1 cellular context compared by ENCODE assay signal in genomic region chrX:47648376-47648775, GRCh38.
TF ChIP-seq lines count a peak whose summit lies in the region.

No MANE protein-coding gene starts in this region.

TF ChIP-seq in K562, 482 proteins besides CTCF, POLR2A, EP300 and RAD21:
- TF ChIP-seq NFIC (IDR thresholded peaks at IDR 0.05) (no peak), NR2C1 (IDR thresholded peaks at IDR 0.05) (no peak), NR2C1 (tag; IDR thresholded peaks at IDR 0.05) (no peak), TEAD1 (CRISPR knock-in tag; IDR thresholded peaks at IDR 0.05) (no peak), E2F3 (CRISPR knock-in tag; IDR thresholded peaks at IDR 0.05) (no peak), ZNF79 (CRISPR knock-in tag; IDR thresholded peaks at IDR 0.05; ENCODE audit: low read depth) (no peak), ADNP (tag; IDR thresholded peaks at IDR 0.05) (no peak), PHF20 (IDR thresholded peaks at IDR 0.05; ENCODE audit: partially characterized antibody) (no peak), POLR3G (IDR thresholded peaks at IDR 0.05; ENCODE audit: extremely low read depth, insufficient read length, insufficient replicate concordance) (no peak)
- TF ChIP-seq, protein P1, sequence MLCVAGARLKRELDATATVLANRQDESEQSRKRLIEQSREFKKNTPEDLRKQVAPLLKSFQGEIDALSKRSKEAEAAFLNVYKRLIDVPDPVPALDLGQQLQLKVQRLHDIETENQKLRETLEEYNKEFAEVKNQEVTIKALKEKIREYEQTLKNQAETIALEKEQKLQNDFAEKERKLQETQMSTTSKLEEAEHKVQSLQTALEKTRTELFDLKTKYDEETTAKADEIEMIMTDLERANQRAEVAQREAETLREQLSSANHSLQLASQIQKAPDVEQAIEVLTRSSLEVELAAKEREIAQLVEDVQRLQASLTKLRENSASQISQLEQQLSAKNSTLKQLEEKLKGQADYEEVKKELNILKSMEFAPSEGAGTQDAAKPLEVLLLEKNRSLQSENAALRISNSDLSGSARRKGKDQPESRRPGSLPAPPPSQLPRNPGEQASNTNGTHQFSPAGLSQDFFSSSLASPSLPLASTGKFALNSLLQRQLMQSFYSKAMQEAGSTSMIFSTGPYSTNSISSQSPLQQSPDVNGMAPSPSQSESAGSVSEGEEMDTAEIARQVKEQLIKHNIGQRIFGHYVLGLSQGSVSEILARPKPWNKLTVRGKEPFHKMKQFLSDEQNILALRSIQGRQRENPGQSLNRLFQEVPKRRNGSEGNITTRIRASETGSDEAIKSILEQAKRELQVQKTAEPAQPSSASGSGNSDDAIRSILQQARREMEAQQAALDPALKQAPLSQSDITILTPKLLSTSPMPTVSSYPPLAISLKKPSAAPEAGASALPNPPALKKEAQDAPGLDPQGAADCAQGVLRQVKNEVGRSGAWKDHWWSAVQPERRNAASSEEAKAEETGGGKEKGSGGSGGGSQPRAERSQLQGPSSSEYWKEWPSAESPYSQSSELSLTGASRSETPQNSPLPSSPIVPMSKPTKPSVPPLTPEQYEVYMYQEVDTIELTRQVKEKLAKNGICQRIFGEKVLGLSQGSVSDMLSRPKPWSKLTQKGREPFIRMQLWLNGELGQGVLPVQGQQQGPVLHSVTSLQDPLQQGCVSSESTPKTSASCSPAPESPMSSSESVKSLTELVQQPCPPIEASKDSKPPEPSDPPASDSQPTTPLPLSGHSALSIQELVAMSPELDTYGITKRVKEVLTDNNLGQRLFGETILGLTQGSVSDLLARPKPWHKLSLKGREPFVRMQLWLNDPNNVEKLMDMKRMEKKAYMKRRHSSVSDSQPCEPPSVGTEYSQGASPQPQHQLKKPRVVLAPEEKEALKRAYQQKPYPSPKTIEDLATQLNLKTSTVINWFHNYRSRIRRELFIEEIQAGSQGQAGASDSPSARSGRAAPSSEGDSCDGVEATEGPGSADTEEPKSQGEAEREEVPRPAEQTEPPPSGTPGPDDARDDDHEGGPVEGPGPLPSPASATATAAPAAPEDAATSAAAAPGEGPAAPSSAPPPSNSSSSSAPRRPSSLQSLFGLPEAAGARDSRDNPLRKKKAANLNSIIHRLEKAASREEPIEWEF (CRISPR knock-in tag; IDR thresholded peaks at IDR 0.05): no peak
- TF ChIP-seq, protein P2, sequence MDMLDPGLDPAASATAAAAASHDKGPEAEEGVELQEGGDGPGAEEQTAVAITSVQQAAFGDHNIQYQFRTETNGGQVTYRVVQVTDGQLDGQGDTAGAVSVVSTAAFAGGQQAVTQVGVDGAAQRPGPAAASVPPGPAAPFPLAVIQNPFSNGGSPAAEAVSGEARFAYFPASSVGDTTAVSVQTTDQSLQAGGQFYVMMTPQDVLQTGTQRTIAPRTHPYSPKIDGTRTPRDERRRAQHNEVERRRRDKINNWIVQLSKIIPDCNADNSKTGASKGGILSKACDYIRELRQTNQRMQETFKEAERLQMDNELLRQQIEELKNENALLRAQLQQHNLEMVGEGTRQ (CRISPR knock-in tag; IDR thresholded peaks at IDR 0.05): no peak
TF ChIP-seq in K562: peak in this region for 0.
